ENCODE assay signal across 15 cellular contexts in the genomic region with DNA sequence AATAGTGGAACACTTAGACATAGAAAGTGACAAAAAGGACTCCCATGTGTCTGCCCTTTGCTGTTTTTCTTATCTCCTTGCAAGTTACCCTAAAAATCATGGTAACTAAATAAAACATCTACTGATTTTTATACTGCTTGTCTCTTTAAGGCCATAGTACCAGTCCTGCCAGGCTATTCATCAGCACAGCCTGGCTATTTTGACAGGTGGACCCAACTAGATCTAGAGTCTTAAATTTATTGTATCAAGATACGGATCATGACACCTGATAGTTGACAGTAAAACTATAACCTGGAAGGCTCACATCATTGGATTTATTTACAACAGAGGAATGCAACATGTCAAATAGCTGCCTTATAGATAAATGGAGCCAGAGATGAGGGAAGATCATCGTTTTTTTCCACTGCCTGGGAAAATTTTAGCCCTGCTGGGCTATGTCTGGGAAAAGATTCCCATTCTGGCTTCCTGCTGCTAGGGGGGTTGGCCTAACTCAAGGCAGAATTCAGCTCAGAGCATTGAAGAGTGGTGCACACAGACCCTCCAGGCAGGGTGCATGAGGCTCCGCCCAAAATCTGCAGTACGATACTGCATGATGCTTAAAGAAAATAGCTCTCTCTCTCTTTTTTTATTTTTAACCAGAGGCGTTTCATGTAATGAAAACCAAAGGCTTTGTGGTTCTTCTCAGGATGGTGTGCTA.
"Had no signal": no experiment of that assay in that cellular context is flagged by ENCODE, and none has a peak within 500 bp of the region (broad histone marks: within the 10 kb centered on the region; RNA-seq: fewer than 3 reads in every experiment).

No MANE protein-coding gene starts in this region.

- H3K36me3 ChIP-seq: heart left ventricle, neutrophil, right atrium auricular region had no signal

- H3K27me3 ChIP-seq: foreskin keratinocyte, heart left ventricle, neutrophil, right atrium auricular region had no signal

- H3K27ac Mint-ChIP-seq: activated naive CD8-positive, alpha-beta T cell treated with anti-CD3 and anti-CD28 coated beads for 36 hours; activated T-helper 1 cell treated with anti-CD3 and anti-CD28 coated beads, Interleukin-12 subunit alpha, Interleukin-12 subunit beta, Interleukin-2, Interleukin-4 antibody, amounts not matched to agents 30 ng/mL and 10 ng/mL and 1 ng/mL, durations not matched to agents 14 hours and 24 hours and 36 hours; naive B cell; stimulated activated memory B cell treated with anti-CD40 and anti-IgM and Interleukin-4, amounts not matched to agents 10 μg/mL and 1 μg/mL and 100 μg/mL, for 72 hours had no signal

- H3K4me3 ChIP-seq: heart left ventricle, right atrium auricular region had no signal

- H3K27ac ChIP-seq: foreskin keratinocyte, heart left ventricle, neutrophil, right atrium auricular region had no signal

- DNase-seq: activated CD4-positive, alpha-beta T cell treated with anti-CD3 and anti-CD28 coated beads, Interleukin-2, amount 50 U/mL, for 1 hour; activated naive CD8-positive, alpha-beta T cell treated with anti-CD3 and anti-CD28 coated beads for 36 hours; amygdala; effector CD8-positive, alpha-beta T cell; foreskin keratinocyte; heart left ventricle; mammary epithelial cell; naive B cell; posterior cingulate gyrus; stimulated activated CD4-positive, alpha-beta T cell treated with anti-CD3 and anti-CD28 coated beads, Interleukin-2, amount 100 ng/mL, for 48 hours had no signal

- H3K4me1 Mint-ChIP-seq: activated naive CD8-positive, alpha-beta T cell treated with anti-CD3 and anti-CD28 coated beads for 36 hours; naive B cell; stimulated activated memory B cell treated with anti-CD40 and anti-IgM and Interleukin-4, amounts not matched to agents 10 μg/mL and 1 μg/mL and 100 μg/mL, for 72 hours had no signal

- H3K36me3 Mint-ChIP-seq: activated naive CD8-positive, alpha-beta T cell treated with anti-CD3 and anti-CD28 coated beads for 36 hours; naive B cell; stimulated activated memory B cell treated with anti-CD40 and anti-IgM and Interleukin-4, amounts not matched to agents 10 μg/mL and 1 μg/mL and 100 μg/mL, for 72 hours had no signal

- H3K9me3 ChIP-seq: heart left ventricle, neutrophil, right atrium auricular region had no signal

- ATAC-seq: activated CD4-positive, CD25-positive, alpha-beta regulatory T cell treated with anti-CD3 and anti-CD28 coated beads, Interleukin-2, amount 50 U/mL, for 24 hours; foreskin keratinocyte; stimulated activated memory B cell treated with anti-CD40 and anti-IgM and Interleukin-4, amounts not matched to agents 10 μg/mL and 1 μg/mL and 100 μg/mL, for 72 hours had no signal

- H3K4me3 Mint-ChIP-seq: activated naive CD8-positive, alpha-beta T cell treated with anti-CD3 and anti-CD28 coated beads for 36 hours; activated T-helper 1 cell treated with anti-CD3 and anti-CD28 coated beads, Interleukin-12 subunit alpha, Interleukin-12 subunit beta, Interleukin-2, Interleukin-4 antibody, amounts not matched to agents 30 ng/mL and 10 ng/mL and 1 ng/mL, durations not matched to agents 14 hours and 24 hours and 36 hours; naive B cell; stimulated activated memory B cell treated with anti-CD40 and anti-IgM and Interleukin-4, amounts not matched to agents 10 μg/mL and 1 μg/mL and 100 μg/mL, for 72 hours had no signal

- H3K27me3 Mint-ChIP-seq: activated naive CD8-positive, alpha-beta T cell treated with anti-CD3 and anti-CD28 coated beads for 36 hours had no signal

- H3K4me1 ChIP-seq: foreskin keratinocyte, right atrium auricular region had no signal

- H3K9me3 Mint-ChIP-seq: activated naive CD8-positive, alpha-beta T cell treated with anti-CD3 and anti-CD28 coated beads for 36 hours had no signal
